ENCODE assay signal across 20 cellular contexts in genomic region chr11:26946209-26946828, GRCh38. TPM values are rescaled to one million over a fixed set of nuclear protein-coding genes. Genes with fewer than 3 reads are reported as not detected.
DNase-seq lines count a peak whose midpoint lies in the region; ATAC-seq, FAIRE-seq and TF ChIP-seq lines count a peak whose summit lies in the region.
"Had no signal": no experiment of that assay in that cellular context is flagged by ENCODE, and none has a peak within 500 bp of the region (broad histone marks: within the 10 kb centered on the region; RNA-seq: fewer than 3 reads in every experiment).

No MANE protein-coding gene starts in this region.

- dilution Hi-C loops in IMR-90 (cut with HindIII; ENCODE audit: low sequenced_read_pairs, unreplicated experiment): no loop called here

- H3K23ac ChIP-seq in IMR-90 (ENCODE audit: low read depth, low read length): no peak overlapping the region

- H3K4ac ChIP-seq in IMR-90 (ENCODE audit: low read depth, low read length): peak overlapping the region; percentile 22; the same call in 1 of the 2 replicates

- H3K27me3 ChIP-seq in IMR-90 (ENCODE audit: control insufficient read depth, insufficient read depth, low read length): no peaks in the 10 kb centered on the region
- H3K27me3 ChIP-seq in A673 (replicated peaks; ENCODE audit: insufficient read depth, low read depth, low read length, poor library complexity): peaks cover 72% of the 10 kb centered on the region
- H3K27me3 ChIP-seq: hepatocyte had no signal

- H3K4me1 ChIP-seq in A549 (no peaks in the 10 kb centered on the region), IMR-90 (ENCODE audit: control insufficient read depth, insufficient read depth, low read length) (peaks cover 20% of the 10 kb centered on the region), A673 (ENCODE audit: insufficient read depth, low read length, poor library complexity, severe bottlenecking) (peaks cover 6% of the 10 kb centered on the region)

- H3K4me3 ChIP-seq in A549 (no peak overlapping the region), IMR-90 (ENCODE audit: insufficient read depth, low read depth, low read length) (no peak overlapping the region), A673 (ENCODE audit: low read depth, low read length, poor library complexity, severe bottlenecking) (no peak overlapping the region)
- H3K4me3 ChIP-seq: hepatocyte had no signal

- no peak overlapping the region for H3K4me3 Mint-ChIP-seq in chondrocyte (ENCODE audit: unreplicated experiment)
- H3K4me3 Mint-ChIP-seq: activated CD4-positive, alpha-beta T cell treated with anti-CD3 and anti-CD28 coated beads for 36 hours; activated naive CD4-positive, alpha-beta T cell treated with anti-CD3 and anti-CD28 coated beads, Interleukin-2, amount 50 U/mL, for 24 hours; T-helper 2 cell treated with Interferon-gamma antibody and Interleukin-4, amounts not matched to agents 5 μg/mL and 100 μg/mL, for 36 hours had no signal

- H3K27me3 Mint-ChIP-seq in chondrocyte (ENCODE audit: low read depth): no peaks in the 10 kb centered on the region
- H3K27me3 Mint-ChIP-seq: activated CD4-positive, alpha-beta T cell treated with anti-CD3 and anti-CD28 coated beads for 36 hours; activated naive CD4-positive, alpha-beta T cell treated with anti-CD3 and anti-CD28 coated beads, Interleukin-2, amount 50 U/mL, for 24 hours had no signal

- H3K14ac ChIP-seq in IMR-90 (replicated peaks; ENCODE audit: low read depth, low read length): peak overlapping the region; percentile 47; the same call in 1 of the 2 replicates

- H3K4me1 Mint-ChIP-seq in chondrocyte (ENCODE audit: low read depth): peaks cover 73% of the 10 kb centered on the region
- H3K4me1 Mint-ChIP-seq: activated CD4-positive, alpha-beta T cell treated with anti-CD3 and anti-CD28 coated beads for 36 hours; activated naive CD4-positive, alpha-beta T cell treated with anti-CD3 and anti-CD28 coated beads, Interleukin-2, amount 50 U/mL, for 24 hours had no signal

- H3K36me3 Mint-ChIP-seq in chondrocyte (ENCODE audit: low read depth): no peaks in the 10 kb centered on the region
- H3K36me3 Mint-ChIP-seq: activated naive CD4-positive, alpha-beta T cell treated with anti-CD3 and anti-CD28 coated beads, Interleukin-2, amount 50 U/mL, for 24 hours had no signal

- H3K27ac Mint-ChIP-seq in chondrocyte (ENCODE audit: unreplicated experiment): peak overlapping the region; percentile 85
- H3K27ac Mint-ChIP-seq: activated CD4-positive, alpha-beta T cell treated with anti-CD3 and anti-CD28 coated beads for 36 hours; activated naive CD4-positive, alpha-beta T cell treated with anti-CD3 and anti-CD28 coated beads, Interleukin-2, amount 50 U/mL, for 24 hours; T-helper 2 cell treated with Interferon-gamma antibody and Interleukin-4, amounts not matched to agents 5 μg/mL and 100 μg/mL, for 36 hours had no signal

- peak overlapping the region; percentile 55 for H2BK5ac ChIP-seq in IMR-90 (ENCODE audit: low read depth, low read length, poor library complexity, severe bottlenecking)

- no peak for FAIRE-seq in A549 (lab: Jason Lieb, UNC)
- no peak for FAIRE-seq in HTR-8/SVneo (lab: Jason Lieb, UNC)
- FAIRE-seq: endometrium, GM18507 had no signal

- H3K4me2 ChIP-seq in A549 (no peak overlapping the region), IMR-90 (ENCODE audit: low read depth, low read length) (peak overlapping the region; percentile 29; the same call in 1 of the 2 replicates)
- H3K4me2 ChIP-seq: hepatocyte had no signal

- no peak for TF ChIP-seq CTCF in A549 (IDR thresholded peaks at IDR 0.05)
- TF ChIP-seq CTCF in IMR-90 (conservative IDR thresholded peaks at IDR 0.05; ENCODE audit: low read depth, low read length): no peak
- no peak for TF ChIP-seq CTCF in chondrocyte (IDR thresholded peaks at IDR 0.05)
- TF ChIP-seq CTCF in A673 (conservative IDR thresholded peaks at IDR 0.05; ENCODE audit: low read depth, low read length): no peak

- peaks cover 4% of the 10 kb centered on the region for H3K9me1 ChIP-seq in IMR-90 (ENCODE audit: insufficient read depth, low read length)

- in situ Hi-C loops in IMR-90 (cut with MboI; ENCODE audit: low sequenced_read_pairs): no loop called here

- ATAC-seq in A549 (no peak), IMR-90 (ENCODE audit: low read depth) (no peak), HG03354 (IDR thresholded peaks at IDR 0.05; ENCODE audit: poor library complexity, severe bottlenecking, unreplicated experiment) (no peak)
- ATAC-seq: activated CD4-positive, alpha-beta T cell treated with anti-CD3 and anti-CD28 coated beads for 36 hours; left lobe of liver had no signal

- peak overlapping the region; percentile 98 for H3K18ac ChIP-seq in IMR-90 (ENCODE audit: low read depth, low read length)

- POLR2A ChIA-PET in A549 (lab: Yijun Ruan, JAX) (no interaction called here), IMR-90 (lab: Charles Lee; ENCODE audit: unreplicated experiment) (no interaction called here), A673 (lab: Charles Lee; ENCODE audit: low non-redundant PET) (no interaction called here)

- H2BK20ac ChIP-seq in IMR-90 (ENCODE audit: low read depth, low read length): peak overlapping the region; percentile 67

- peak overlapping the region; percentile 1; the same call in 2 of the 3 replicates for H2BK15ac ChIP-seq in IMR-90 (ENCODE audit: low read depth, low read length)

- no peak for TF ChIP-seq EP300 in A549 (IDR thresholded peaks at IDR 0.05)

- H3K79me1 ChIP-seq in IMR-90 (ENCODE audit: low read depth in 1 of 2, low read length in 2 of 2): no peaks in the 10 kb centered on the region

- peak overlapping the region in 1 of 2 experiments; percentile 34; a peak in 1 of 4 replicates for H4K8ac ChIP-seq in IMR-90 (ENCODE audit: low read depth in 2 of 2, low read length in 2 of 2)

- no peak for TF ChIP-seq RAD21 in A549 (conservative IDR thresholded peaks at IDR 0.05 in 1 of 2, IDR thresholded peaks at IDR 0.05 in 1 of 2)
- TF ChIP-seq RAD21 in IMR-90 (IDR thresholded peaks at IDR 0.05; ENCODE audit: low read length): no peak

- peak overlapping the region; percentile 70 for H2BK120ac ChIP-seq in IMR-90 (ENCODE audit: low read depth, low read length)

- H4K20me1 ChIP-seq in IMR-90 (ENCODE audit: insufficient read depth, low read length): no peaks in the 10 kb centered on the region

- H3K36me3 ChIP-seq in IMR-90 (ENCODE audit: control insufficient read depth, insufficient read depth, low read length) (no peaks in the 10 kb centered on the region), A673 (ENCODE audit: insufficient read depth, low read length, poor library complexity, severe bottlenecking) (no peaks in the 10 kb centered on the region)

- peaks cover 8% of the 10 kb centered on the region for H3K9me3 Mint-ChIP-seq in chondrocyte (ENCODE audit: low read depth)
- H3K9me3 Mint-ChIP-seq: activated naive CD4-positive, alpha-beta T cell treated with anti-CD3 and anti-CD28 coated beads, Interleukin-2, amount 50 U/mL, for 24 hours had no signal

- H2AFZ ChIP-seq in IMR-90 (replicated peaks; ENCODE audit: low read length, poor library complexity): no peak overlapping the region
- H2AFZ ChIP-seq: hepatocyte had no signal

- H3K27ac ChIP-seq in A549 (no peak overlapping the region), IMR-90 (ENCODE audit: insufficient read depth, low read length) (peak overlapping the region; percentile 15; the same call in 1 of the 2 replicates), A673 (ENCODE audit: low read depth, low read length, poor library complexity, severe bottlenecking) (no peak overlapping the region)
- H3K27ac ChIP-seq: hepatocyte had no signal

- intact Hi-C loops in IMR-90 (cut with micrococcal nuclease): loop anchor here (2.0 to 5.0 kb wide), 2 partner anchors 16 to 211 kb away; no protein-coding TSS in a partner anchor
- intact Hi-C loops in A673 (cut with micrococcal nuclease; ENCODE audit: unreplicated experiment): no loop called here

- no peak overlapping the region for H3K9ac ChIP-seq in IMR-90 (ENCODE audit: low read depth, low read length)

- WGBS in A549 (ENCODE audit: missing lambda C conversion rate): 12% methylated on average over 2 of the region's 2 CpGs
- no CpG with 5 or more reads among the region's 2 CpGs for WGBS in IMR-90 (ENCODE audit: extremely low coverage in 2 of 2, insufficient read length in 1 of 2), 2 experiments

- H3K56ac ChIP-seq in IMR-90 (ENCODE audit: extremely low read depth, insufficient read depth, low read length): no peak overlapping the region

- peak overlapping the region; percentile 46; the same call in 1 of the 2 replicates for H4K5ac ChIP-seq in IMR-90 (ENCODE audit: low read depth, low read length)

- no TSS peak for BruUV-seq in IMR-90 (replicated peaks; lab: Mats Ljungman, UMichigan)
- BruUV-seq in A673 (replicated peaks; lab: Mats Ljungman, UMichigan): no TSS peak

- peak overlapping the region; percentile 60; the same call in 1 of the 2 replicates for H4K91ac ChIP-seq in IMR-90 (ENCODE audit: insufficient read depth, low read depth, low read length)

- CTCF ChIA-PET in A549 (lab: Yijun Ruan, JAX): interaction anchor here (0.7 to 1.1 kb wide), 2 partner anchors 137 to 213 kb away, joined by 3 to 5 read pairs; no protein-coding TSS in a partner anchor
- CTCF ChIA-PET in IMR-90 (lab: Yijun Ruan, JAX): interaction anchor here (1.0 kb wide), 1 partner anchor 63 kb away, joined by 3 read pairs; no protein-coding TSS in a partner anchor
- CTCF ChIA-PET in A673 (lab: Charles Lee): no interaction called here

- H3K9me3 ChIP-seq in A549 (no peaks in the 10 kb centered on the region), IMR-90 (ENCODE audit: control insufficient read depth, insufficient read depth, low read length) (no peaks in the 10 kb centered on the region), A673 (ENCODE audit: low read depth, low read length, poor library complexity, severe bottlenecking) (no peaks in the 10 kb centered on the region)

- H2AK5ac ChIP-seq in IMR-90 (ENCODE audit: low read depth, low read length): peak overlapping the region; percentile 14; the same call in 1 of the 2 replicates

- DNase-seq in A549 (ENCODE audit: low read depth in 1 of 2, low spot score in 1 of 2) (no peak), IMR-90 (peak; percentile 69), chondrocyte (ENCODE audit: low spot score) (no peak), kidney tubule cell (ENCODE audit: low spot score) (peak; percentile 83), NCI-H446 (lab: John Stamatoyannopoulos, UW) (no peak), A673 (ENCODE audit: low spot score) (no peak), HTR-8/SVneo (ENCODE audit: insufficient read length, low spot score) (no peak)
- DNase-seq: activated CD4-positive, alpha-beta T cell treated with anti-CD3 and anti-CD28 coated beads for 36 hours; activated CD8-positive, alpha-beta memory T cell treated with anti-CD3 and anti-CD28 coated beads, Interleukin-2, amount 50 U/mL, for 48 hours; NCI-H2081; posterior cingulate gyrus; stimulated activated CD4-positive, alpha-beta T cell treated with anti-CD3 and anti-CD28 coated beads, Interleukin-12 subunit alpha, Interleukin-12 subunit beta, amount 100 ng/mL, for 4 hours had no signal

- no peak for TF ChIP-seq POLR2A in A549 (IDR thresholded peaks at IDR 0.05; ENCODE audit: low read length)
- no peak for TF ChIP-seq POLR2A in IMR-90 (IDR thresholded peaks at IDR 0.05; ENCODE audit: low read depth, low read length)

- no peak overlapping the region for H2AK9ac ChIP-seq in IMR-90 (replicated peaks; ENCODE audit: low read depth, low read length, poor library complexity)

RNA-seq across cellular contexts. Expression of gene FIBIN, which starts 47.6 kb away (rescaled TPM):
- 0.16 and 0.22 TPM in 2 replicates for polyA plus RNA-seq in A549 (2011; rRNA removed)
- not detected in 2 replicates for polyA plus RNA-seq in A549 (2012; cell fraction: cytosol; rRNA removed)
- polyA plus RNA-seq in A549 (2012; cell fraction: nucleus; rRNA removed): not detected in 2 replicates
- polyA plus RNA-seq in A549 (2017; fragmentation: RNase III; extraction: RNeasy Plus Mini Kit Qiagen cat#74134 plus additional on column Dnase treatment): not detected in 3 replicates
- 0.12 TPM in 1 of 2 replicates, not detected in the other for polyA minus RNA-seq in A549 (2011; rRNA and poly(A)+ RNA removed)
- 5.7 and 7.5 TPM in 2 replicates for total RNA-seq in IMR-90 (2012; rRNA removed)
- polyA plus RNA-seq in IMR-90 (2012; rRNA removed): 5.3 and 6.1 TPM in 2 replicates
- 4.9 and 7.4 TPM in 2 replicates for polyA plus RNA-seq in IMR-90 (2012; cell fraction: cytosol; rRNA removed)
- polyA plus RNA-seq in IMR-90 (2012; cell fraction: nucleus; rRNA removed; ENCODE audit: low replicate concordance): 2.6 and 3.5 TPM in 2 replicates
- 98.5 to 258 TPM (median 102 TPM) in 3 replicates for total RNA-seq in chondrocyte
- total RNA-seq in A673 (2021): 0.15 TPM in 1 of 2 replicates, not detected in the other
- total RNA-seq: A172; activated CD4-positive, alpha-beta T cell treated with anti-CD3 and anti-CD28 coated beads for 36 hours had no signal

Comparison
In these comparisons a context has a peak if more than half of its experiments do, and no peak if none do; other contexts are left out.
1. DNase-seq: peak in IMR-90 (single experiment) and kidney tubule cell (single experiment); none in A549 (0 of 2), chondrocyte (single experiment), NCI-H446 (0 of 2), A673 (single experiment) and HTR-8/SVneo (single experiment).
2. RNA of gene FIBIN, which starts 47.6 kb away (total RNA-seq): 98.5 to 258 TPM in chondrocyte; 5.7 to 7.5 TPM in IMR-90 and 0.15 TPM in A673; every median in the first group is over 10 times any median in the second.